ENCODE assay signal across 9 cellular contexts in the genomic region with DNA sequence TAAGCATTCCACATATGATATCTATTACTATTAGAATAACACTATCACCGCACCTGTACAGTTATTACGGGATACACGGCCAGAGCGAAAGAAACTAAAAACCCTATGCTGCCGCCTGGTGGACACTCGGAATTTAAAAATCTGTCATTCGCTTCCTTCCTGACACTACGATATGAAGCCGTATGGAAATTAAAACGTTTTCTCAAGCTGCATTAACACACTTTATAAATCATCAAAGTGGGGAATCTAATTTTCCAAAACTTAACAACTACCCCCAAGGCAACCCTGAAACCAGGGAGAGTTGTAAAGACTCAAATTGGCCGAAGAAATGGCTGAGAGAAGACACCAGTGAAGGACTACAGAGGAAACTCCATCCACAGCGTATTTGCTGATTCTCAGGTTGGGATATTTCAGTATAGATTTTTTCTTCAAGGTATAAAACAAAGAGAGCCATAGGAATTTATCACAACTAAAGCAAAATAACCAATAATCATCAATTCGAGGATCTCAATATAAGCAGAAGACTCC. TPM values are rescaled to one million over a fixed set of nuclear protein-coding genes. Genes with fewer than 3 reads are reported as not detected.
DNase-seq lines count a peak whose midpoint lies in the region; ATAC-seq, FAIRE-seq and TF ChIP-seq lines count a peak whose summit lies in the region.
"Had no signal": no experiment of that assay in that cellular context is flagged by ENCODE, and none has a peak within 500 bp of the region (broad histone marks: within the 10 kb centered on the region; RNA-seq: fewer than 3 reads in every experiment).

No MANE protein-coding gene starts in this region.

- ATAC-seq in GM21515 (IDR thresholded peaks at IDR 0.05; ENCODE audit: unreplicated experiment) (peak; percentile 86), heart right ventricle (peak in 6 of 8 donors; percentile 20 to 79 (median 58)), psoas muscle (peak in 2 of 4 donors; percentile 64 to 75)

- WGBS in heart right ventricle, 2 donors: 16% methylated on average over 13 of the region's 13 CpGs
- 17 to 19% (median 18%) methylated on average over 13 of the region's 13 CpGs for WGBS in psoas muscle, 3 donors

- H3K4me3 Mint-ChIP-seq in activated naive CD4-positive, alpha-beta T cell treated with anti-CD3 and anti-CD28 coated beads for 36 hours: no peak overlapping the region
- H3K4me3 Mint-ChIP-seq: dendritic cell treated with granulocyte-macrophage colony-stimulating factor and Interleukin-4, amounts not matched to agents 40 ng/mL and 50 ng/mL, for 4 days had no signal

- TF ChIP-seq CTCF in D721Med (IDR thresholded peaks at IDR 0.05; ENCODE audit: insufficient read depth, missing control alignments) (peak; percentile 69), heart right ventricle (IDR thresholded peaks at IDR 0.05) (peak; percentile 43 to 79 (median 72)), psoas muscle (IDR thresholded peaks at IDR 0.05) (peak; percentile 64)

- no peaks in the 10 kb centered on the region for H3K36me3 Mint-ChIP-seq in activated naive CD4-positive, alpha-beta T cell treated with anti-CD3 and anti-CD28 coated beads for 36 hours (ENCODE audit: low read depth)

- H3K4me3 ChIP-seq in heart right ventricle (peak overlapping the region in 5 of 10 donors; percentile 0 to 21 (median 12)), psoas muscle (peak overlapping the region; percentile 47)

- peak; percentile 48 for FAIRE-seq in D721Med (lab: Jason Lieb, UNC)

- H3K27me3 Mint-ChIP-seq in activated naive CD4-positive, alpha-beta T cell treated with anti-CD3 and anti-CD28 coated beads for 36 hours (ENCODE audit: low read depth): peaks cover 1% of the 10 kb centered on the region
- H3K27me3 Mint-ChIP-seq: dendritic cell treated with granulocyte-macrophage colony-stimulating factor and Interleukin-4, amounts not matched to agents 40 ng/mL and 50 ng/mL, for 4 days had no signal

- no peak overlapping the region for H3K27ac Mint-ChIP-seq in activated naive CD4-positive, alpha-beta T cell treated with anti-CD3 and anti-CD28 coated beads for 36 hours
- H3K27ac Mint-ChIP-seq: dendritic cell treated with granulocyte-macrophage colony-stimulating factor and Interleukin-4, amounts not matched to agents 40 ng/mL and 50 ng/mL, for 4 days had no signal

- H3K27me3 ChIP-seq in heart right ventricle (peaks cover 0 to 20% (median 6%) of the 10 kb centered on the region in 7 donors), psoas muscle (ENCODE audit: insufficient read depth in 3 of 3, low read length in 2 of 3) (peaks cover 0 to 8% (median 0%) of the 10 kb centered on the region in 3 donors)

- intact Hi-C loops in activated naive CD4-positive, alpha-beta T cell treated with anti-CD3 and anti-CD28 coated beads for 36 hours (cut with micrococcal nuclease): loop anchor here (1.0 to 10.0 kb wide), 7 partner anchors 41 to 470 kb away; a partner anchor contains a TSS
- intact Hi-C loops in heart right ventricle (cut with DNase I): loop anchor here in 9 of 10 donors (2.0 to 10.0 kb wide), 9 partner anchors 78 to 471 kb away; no protein-coding TSS in a partner anchor
- intact Hi-C loops in psoas muscle (cut with DNase I): loop anchor here (10.0 kb wide), 2 partner anchors 468 to 478 kb away; no protein-coding TSS in a partner anchor

- H3K9me3 Mint-ChIP-seq in activated naive CD4-positive, alpha-beta T cell treated with anti-CD3 and anti-CD28 coated beads for 36 hours: no peaks in the 10 kb centered on the region
- H3K9me3 Mint-ChIP-seq: dendritic cell treated with granulocyte-macrophage colony-stimulating factor and Interleukin-4, amounts not matched to agents 40 ng/mL and 50 ng/mL, for 4 days had no signal

- H3K9me3 ChIP-seq in heart right ventricle (no peaks in the 10 kb centered on the region), psoas muscle (no peaks in the 10 kb centered on the region)

- H3K36me3 ChIP-seq in heart right ventricle (no peaks in the 10 kb centered on the region), psoas muscle (ENCODE audit: insufficient read depth in 1 of 2, low read depth in 1 of 2) (no peaks in the 10 kb centered on the region)

- peaks cover 9% of the 10 kb centered on the region for H3K4me1 Mint-ChIP-seq in activated naive CD4-positive, alpha-beta T cell treated with anti-CD3 and anti-CD28 coated beads for 36 hours (ENCODE audit: low read depth)

- in situ Hi-C loops in SK-MEL-5 (cut with HindIII; ENCODE audit: low pct_unique_long_range_greater_than_20kb, low sequenced_read_pairs): no loop called here

- CTCF ChIA-PET in activated naive CD4-positive, alpha-beta T cell treated with anti-CD3 and anti-CD28 coated beads for 36 hours (lab: Charles Lee): interaction anchor here (0.7 to 1.7 kb wide), 8 partner anchors 9 to 417 kb away, joined by 3 to 6 read pairs (median 4); no protein-coding TSS in a partner anchor

- DNase-seq in D721Med (ENCODE audit: insufficient read length, low spot score) (no peak), Kasumi-1 (lab: John Stamatoyannopoulos, UW) (peak; percentile 62 to 74), SK-MEL-5 (ENCODE audit: low read depth, low spot score) (peak; percentile 64), heart right ventricle (peak; percentile 24 to 51), psoas muscle (peak in 1 of 2 donors; percentile 35), GDM1 (lab: John Stamatoyannopoulos, UW) (no peak)
- DNase-seq in activated naive CD4-positive, alpha-beta T cell treated with anti-CD3 and anti-CD28 coated beads for 36 hours: peak; percentile 84

- H3K4me1 ChIP-seq in heart right ventricle (peaks cover 0 to 9% (median 0%) of the 10 kb centered on the region in 9 donors), psoas muscle (no peaks in the 10 kb centered on the region)

- H3K27ac ChIP-seq in heart right ventricle: no peak overlapping the region
- no peak overlapping the region for H3K27ac ChIP-seq in psoas muscle

RNA-seq across cellular contexts. Expression of a gene that starts 1.4 kb away (rescaled TPM):
- not detected in 2 replicates for total RNA-seq in SK-MEL-5 (2014; rRNA removed; shearing (Covaris generic))
- not detected in 2 replicates for polyA plus RNA-seq in SK-MEL-5 (2015; cell fraction: cytosol; rRNA removed)
- polyA plus RNA-seq in SK-MEL-5 (2015; cell fraction: nucleus; rRNA removed): not detected in 2 replicates
- not detected for total RNA-seq in activated naive CD4-positive, alpha-beta T cell treated with anti-CD3 and anti-CD28 coated beads for 36 hours
- total RNA-seq in heart right ventricle: not detected
- under 1 TPM in 1 of 2 donors, not detected in 1; 0.01 TPM for polyA plus RNA-seq in heart right ventricle
- total RNA-seq in psoas muscle: not detected
- polyA plus RNA-seq in psoas muscle: under 1 TPM in 1 of 3 donors, not detected in 2; 0.01 TPM

RNA-seq across cellular contexts. Expression of a gene that starts 36.7 kb away (rescaled TPM):
- 0.18 and 0.29 TPM in 2 replicates for total RNA-seq in SK-MEL-5 (2014; rRNA removed; shearing (Covaris generic))
- 0.58 and 0.76 TPM in 2 replicates for polyA plus RNA-seq in SK-MEL-5 (2015; cell fraction: cytosol; rRNA removed)
- polyA plus RNA-seq in SK-MEL-5 (2015; cell fraction: nucleus; rRNA removed): not detected in 2 replicates
- under 1 TPM; 0.15 to 0.19 TPM for total RNA-seq in activated naive CD4-positive, alpha-beta T cell treated with anti-CD3 and anti-CD28 coated beads for 36 hours
- total RNA-seq in heart right ventricle (1 to 10 TPM in 1 of 10 donors, under 1 TPM in 8, not detected in 1; 0.08 to 1.3 (median 0.32) TPM), psoas muscle (under 1 TPM; 0.08 to 0.40 (median 0.25) TPM)
- polyA plus RNA-seq in heart right ventricle (under 1 TPM; 0.14 to 0.80 TPM), psoas muscle (under 1 TPM; 0.05 to 0.58 (median 0.13) TPM)

Comparison
In these comparisons a context has a peak if more than half of its experiments do, and no peak if none do; other contexts are left out.
1. DNase-seq: peak in Kasumi-1 (2 of 2), SK-MEL-5 (single experiment), activated naive CD4-positive, alpha-beta T cell treated with anti-CD3 and anti-CD28 coated beads for 36 hours (single experiment) and heart right ventricle (2 of 2); none in D721Med (single experiment) and GDM1 (single experiment).
2. Peak in every context shown above with its lines, with median percentiles within 50 percentile points of each other: CTCF ChIP-seq.